ENCODE assay signal across 13 cellular contexts in genomic region chr3:15783361-15783969, GRCh38. TPM values are rescaled to one million over a fixed set of nuclear protein-coding genes. Genes with fewer than 3 reads are reported as not detected.
A peak's percentile ranks its signal among the peaks of the same experiment; 100 is the strongest.
DNase-seq lines count a peak whose midpoint lies in the region; ATAC-seq, FAIRE-seq and TF ChIP-seq lines count a peak whose summit lies in the region.
"Had no signal": no experiment of that assay in that cellular context is flagged by ENCODE, and none has a peak within 500 bp of the region (broad histone marks: within the 10 kb centered on the region; RNA-seq: fewer than 3 reads in every experiment).

No MANE protein-coding gene starts in this region.

- H3K4me3 ChIP-seq in AG09309 (ENCODE audit: control insufficient read depth, low read depth, low read length) (no peak overlapping the region), keratinocyte (ENCODE audit: control insufficient read depth in 2 of 3, extremely low read depth in 1 of 3, insufficient read depth in 2 of 3, low read depth in 1 of 3, low read length in 3 of 3) (peak overlapping the region in 2 of 3 experiments; percentile 11 to 15), A673 (ENCODE audit: low read depth, low read length, poor library complexity, severe bottlenecking) (no peak overlapping the region)
- H3K4me3 ChIP-seq: thyroid gland had no signal

- no peak for FAIRE-seq in keratinocyte (lab: Jason Lieb, UNC)
- FAIRE-seq: G401.6 had no signal

- H3K27ac Mint-ChIP-seq in T-cell, result no peak overlapping the region
- H3K27ac Mint-ChIP-seq: activated CD4-positive, alpha-beta memory T cell treated with anti-CD3 and anti-CD28 coated beads for 36 hours; mesothelial cell of epicardium had no signal

- CTCF ChIA-PET in A673 (lab: Charles Lee), result no interaction called here
- CTCF ChIA-PET in T-cell (lab: Charles Lee), result no interaction called here

- H3K4me1 Mint-ChIP-seq in T-cell, result peaks cover 21 to 45% (median 27%) of the 10 kb centered on the region in 3 donors

- peaks cover 57% of the 10 kb centered on the region for H3K4me1 ChIP-seq in keratinocyte (ENCODE audit: control insufficient read depth, extremely low read depth, insufficient read depth, low read length)
- no peaks in the 10 kb centered on the region for H3K4me1 ChIP-seq in A673 (ENCODE audit: insufficient read depth, low read length, poor library complexity, severe bottlenecking)

- no peaks in the 10 kb centered on the region for H3K27me3 Mint-ChIP-seq in T-cell
- H3K27me3 Mint-ChIP-seq: activated CD4-positive, alpha-beta memory T cell treated with anti-CD3 and anti-CD28 coated beads for 36 hours had no signal

- H3K27ac ChIP-seq in keratinocyte (ENCODE audit: control insufficient read depth, insufficient read depth, low read length) (peak overlapping the region; percentile 74), A673 (ENCODE audit: low read depth, low read length, poor library complexity, severe bottlenecking) (no peak overlapping the region)

- H3K27me3 ChIP-seq in keratinocyte (ENCODE audit: control insufficient read depth, extremely low read depth, insufficient read depth, low read length) (no peaks in the 10 kb centered on the region), A673 (replicated peaks; ENCODE audit: insufficient read depth, low read depth, low read length, poor library complexity) (no peaks in the 10 kb centered on the region)
- H3K27me3 ChIP-seq: thyroid gland had no signal

- intact Hi-C loops in A673 (cut with micrococcal nuclease; ENCODE audit: unreplicated experiment), result no loop called here

- no peaks in the 10 kb centered on the region for H3K36me3 ChIP-seq in keratinocyte (ENCODE audit: control insufficient read depth in 2 of 2, extremely low read depth in 1 of 2, insufficient read depth in 2 of 2, low read length in 2 of 2)
- no peaks in the 10 kb centered on the region for H3K36me3 ChIP-seq in A673 (ENCODE audit: insufficient read depth, low read length, poor library complexity, severe bottlenecking)
- H3K36me3 ChIP-seq: thyroid gland had no signal

- H3K4me3 Mint-ChIP-seq in T-cell, result no peak overlapping the region
- H3K4me3 Mint-ChIP-seq: activated CD4-positive, alpha-beta memory T cell treated with anti-CD3 and anti-CD28 coated beads for 36 hours; mesothelial cell of epicardium had no signal

- ATAC-seq in GM21717 (IDR thresholded peaks at IDR 0.05; ENCODE audit: unreplicated experiment) (no peak), T-cell (replicated peaks in 1 of 4) (no peak)

- H4K20me1 ChIP-seq in keratinocyte (ENCODE audit: control insufficient read depth, extremely low read depth, insufficient read depth, low read length), result no peaks in the 10 kb centered on the region

- POLR2A ChIA-PET in A673 (lab: Charles Lee; ENCODE audit: low non-redundant PET) (no interaction called here), T-cell (lab: Charles Lee) (no interaction called here)

- H3K36me3 Mint-ChIP-seq in T-cell, result peaks cover 44% of the 10 kb centered on the region

- no peaks in the 10 kb centered on the region for H3K9me3 ChIP-seq in keratinocyte (ENCODE audit: control insufficient read depth, low read depth, low read length)
- H3K9me3 ChIP-seq in A673 (ENCODE audit: low read depth, low read length, poor library complexity, severe bottlenecking), result no peaks in the 10 kb centered on the region
- H3K9me3 ChIP-seq: thyroid gland had no signal

- no peak overlapping the region for H2AFZ ChIP-seq in keratinocyte (ENCODE audit: control insufficient read depth, low read length)

- H3K9me1 ChIP-seq in keratinocyte (ENCODE audit: control insufficient read depth, extremely low read depth, insufficient read depth, low read length), result no peaks in the 10 kb centered on the region

- H3K4me2 ChIP-seq in keratinocyte (ENCODE audit: control insufficient read depth, extremely low read depth, insufficient read depth, low read depth, low read length), result peak overlapping the region; percentile 59

- peaks cover 58% of the 10 kb centered on the region for H3K79me2 ChIP-seq in keratinocyte (ENCODE audit: control insufficient read depth, insufficient read depth, low read length)

- TF ChIP-seq CTCF in AG09309 (IDR thresholded peaks at IDR 0.05; ENCODE audit: control insufficient read depth, insufficient read depth, low read depth, low read length, missing control alignments) (no peak), keratinocyte (optimal IDR thresholded peaks at IDR 0.05 in 1 of 3, IDR thresholded peaks at IDR 0.05 in 1 of 3, conservative IDR thresholded peaks at IDR 0.05 in 1 of 3; ENCODE audit: extremely low read depth in 1 of 3, insufficient read depth in 2 of 3, low read length in 3 of 3) (no peak), A673 (conservative IDR thresholded peaks at IDR 0.05; ENCODE audit: low read depth, low read length) (no peak)

- dilution Hi-C loops in keratinocyte (cut with MboI; ENCODE audit: extremely low pct_ligation_motif_present, low sequenced_read_pairs), result no loop called here

- no TSS peak for BruUV-seq in A673 (replicated peaks; lab: Mats Ljungman, UMichigan)

- H3K9ac ChIP-seq in keratinocyte (ENCODE audit: control insufficient read depth, extremely low read depth, insufficient read depth, low read length), result peak overlapping the region; percentile 29

- DNase-seq in AG09309 (ENCODE audit: low read depth), result peak; percentile 55
- peak; percentile 67 for DNase-seq in M059J (ENCODE audit: low read depth)
- DNase-seq in astrocyte of the hippocampus (ENCODE audit: low read depth, low spot score), result peak; percentile 70
- no peak for DNase-seq in keratinocyte (ENCODE audit: low read depth, low spot score)
- DNase-seq in A673 (ENCODE audit: low spot score), result no peak
- no peak for DNase-seq in T-cell
- DNase-seq in ecto neural progenitor cell (ENCODE audit: low spot score), result no peak
- DNase-seq: activated CD4-positive, alpha-beta memory T cell treated with anti-CD3 and anti-CD28 coated beads for 36 hours; NCI-H774; thyroid gland had no signal

- no peaks in the 10 kb centered on the region for H3K9me3 Mint-ChIP-seq in T-cell
- H3K9me3 Mint-ChIP-seq: activated CD4-positive, alpha-beta memory T cell treated with anti-CD3 and anti-CD28 coated beads for 36 hours; mesothelial cell of epicardium had no signal

RNA-seq across cellular contexts. Expression of gene ANKRD28, which starts 14.3 kb away (rescaled TPM):
- 32.2 and 41.9 TPM in 2 replicates for total RNA-seq in M059J (2014; rRNA removed; shearing (Covaris generic))
- polyA plus RNA-seq in keratinocyte, result 16.4 to 32.7 TPM (median 22.0 TPM) in 3 replicates
- polyA plus RNA-seq in keratinocyte (2011; ENCODE audit: low read depth), result 20.7 TPM
- 11.3 and 20.7 TPM in 2 replicates for polyA plus RNA-seq in keratinocyte (2011; cell fraction: cytosol; rRNA removed)
- 27.6 and 33.4 TPM in 2 replicates for polyA plus RNA-seq in keratinocyte (2011; cell fraction: nucleus; rRNA removed)
- polyA plus RNA-seq in keratinocyte (2012; ENCODE audit: low replicate concordance), result 11.8 and 20.4 TPM in 2 replicates
- 25.9 to 81.2 TPM (median 30.5 TPM) in 3 replicates for polyA minus RNA-seq in keratinocyte
- polyA minus RNA-seq in keratinocyte (2011; cell fraction: cytosol; rRNA and poly(A)+ RNA removed), result 24.9 TPM
- polyA minus RNA-seq in keratinocyte (2011; cell fraction: nucleus; rRNA and poly(A)+ RNA removed), result 30.4 and 65.2 TPM in 2 replicates
- total RNA-seq in A673 (2021), result 29.9 and 36.9 TPM in 2 replicates
- total RNA-seq in T-cell, result 10 to 100 TPM; 30.1 to 67.6 (median 39.0) TPM

Comparison
In these comparisons a context has a peak if more than half of its experiments do, and no peak if none do; other contexts are left out.
1. DNase-seq: peak in AG09309 (single experiment), M059J (single experiment) and astrocyte of the hippocampus (single experiment); none in keratinocyte (single experiment), A673 (single experiment), T-cell (0 of 34) and ecto neural progenitor cell (single experiment).
2. H3K4me3 ChIP-seq: peak in keratinocyte (2 of 3); none in AG09309 (single experiment) and A673 (single experiment).